In genomic region chr10:68955786-68956532, GRCh38 we compare ENCODE assay signal across 8 cellular contexts. TPM values are rescaled to one million over a fixed set of nuclear protein-coding genes. Genes with fewer than 3 reads are reported as not detected.
DNase-seq lines count a peak whose midpoint lies in the region; FAIRE-seq and TF ChIP-seq lines count a peak whose summit lies in the region.

Gene DDX21, plus strand, starts transcription at chr10:68956170. Its CDS starts 56 bp downstream, at chr10:68956226.

- H3K4me1 ChIP-seq in H9 (ENCODE audit: insufficient read depth, low read length) (no peaks in the 10 kb centered on the region), stomach smooth muscle (ENCODE audit: control insufficient read depth, insufficient read depth, low read length) (peaks cover 10% of the 10 kb centered on the region)

- H3T11ph ChIP-seq in H9 (ENCODE audit: low read length), result no peak within 1 kb of the TSS

- H3K79me2 ChIP-seq in H9 (ENCODE audit: insufficient read depth, low read length), result peaks cover 30% of the 10 kb centered on the region

- peak within 1 kb of the TSS; percentile 13 for H3K14ac ChIP-seq in H9 (ENCODE audit: insufficient read depth, low read length)

- peak within 1 kb of the TSS; percentile 90 for H2AFZ ChIP-seq in H9 (ENCODE audit: low read length)

- peak within 1 kb of the TSS; percentile 28 for H3K56ac ChIP-seq in H9 (ENCODE audit: insufficient read length, low read depth, low read length)

- H3K9me3 Mint-ChIP-seq in H9 (peaks cover 0 to 3% of the 10 kb centered on the region in 2 experiments; a peak in 3 of 5 replicates), neural crest cell (no peaks in the 10 kb centered on the region)

- H3K9me3 ChIP-seq in H9 (ENCODE audit: control insufficient read depth, low read depth, low read length), result no peaks in the 10 kb centered on the region
- no peaks in the 10 kb centered on the region for H3K9me3 ChIP-seq in stomach smooth muscle (ENCODE audit: control insufficient read depth in 2 of 2, low read length in 2 of 2)

- WGBS in H9 (ENCODE audit: extremely low coverage, insufficient read length, low lambda C conversion rate), result no CpG with 5 or more reads among the region's 57 CpGs

- no peak within 1 kb of the TSS; the same call in 1 of the 2 replicates for H3K4ac ChIP-seq in H9 (ENCODE audit: low read depth, low read length)

- TF ChIP-seq CTCF in H9 (conservative IDR thresholded peaks at IDR 0.05), result peak; percentile 70
- TF ChIP-seq CTCF in fibroblast of villous mesenchyme (IDR thresholded peaks at IDR 0.05; ENCODE audit: insufficient read depth, low read depth, low read length), result peak; percentile 57
- TF ChIP-seq CTCF in neural crest cell (conservative IDR thresholded peaks at IDR 0.05), result peak; percentile 74

- peak within 1 kb of the TSS; percentile 87 for H3K18ac ChIP-seq in H9 (ENCODE audit: insufficient read length, low read depth, low read length)

- H4K5ac ChIP-seq in H9 (ENCODE audit: insufficient read length, low read depth, low read length), result peak within 1 kb of the TSS; percentile 73

- DNase-seq in H9, result peak; percentile 89
- DNase-seq in M059J (ENCODE audit: low read depth), result peak; percentile 90
- peak; percentile 64 to 77 for DNase-seq in SHP77 (lab: John Stamatoyannopoulos, UW)
- DNase-seq in activated effector memory CD4-positive, alpha-beta T cell treated with anti-CD3 and anti-CD28 coated beads, Interleukin-2, amount 50 U/mL, for 16 hours, result peak; percentile 96
- peak; percentile 95 for DNase-seq in fibroblast of villous mesenchyme (ENCODE audit: low read depth)
- peak; percentile 72 for DNase-seq in neural crest cell (ENCODE audit: low read depth, low spot score)

- H3K23ac ChIP-seq in H9 (ENCODE audit: insufficient read length, low read depth, low read length), result no peak within 1 kb of the TSS

- H2BK12ac ChIP-seq in H9 (ENCODE audit: insufficient read length, low read depth, low read length), result no peak within 1 kb of the TSS

- no peak within 1 kb of the TSS for H2AK5ac ChIP-seq in H9 (ENCODE audit: insufficient read length, low read length)

- no peak within 1 kb of the TSS for H4K8ac ChIP-seq in H9 (replicated peaks; ENCODE audit: insufficient read length, low read depth, low read length)

- H3K27ac Mint-ChIP-seq in H9 (peak within 1 kb of the TSS; percentile 99 to 100 (median 99)), neural crest cell (ENCODE audit: unreplicated experiment) (peak within 1 kb of the TSS; percentile 98)

- H3K79me1 ChIP-seq in H9 (ENCODE audit: insufficient read depth, low read depth, low read length, poor library complexity, severe bottlenecking), result peaks cover 7% of the 10 kb centered on the region

- H2BK5ac ChIP-seq in H9 (ENCODE audit: insufficient read length, low read length), result peak within 1 kb of the TSS; percentile 90

- no peak within 1 kb of the TSS for H2BK20ac ChIP-seq in H9 (ENCODE audit: low read depth, low read length, poor library complexity, severe bottlenecking)

- no peaks in the 10 kb centered on the region for H4K20me1 ChIP-seq in H9 (ENCODE audit: control insufficient read depth, insufficient read depth, insufficient read length)

- H3K4me3 ChIP-seq in fibroblast of villous mesenchyme (ENCODE audit: low read depth, low read length), result peak within 1 kb of the TSS; percentile 98
- H3K4me3 ChIP-seq in stomach smooth muscle (ENCODE audit: low read length in 2 of 2), result peak within 1 kb of the TSS; percentile 98

- no peaks in the 10 kb centered on the region for H3K27me3 ChIP-seq in H9 (ENCODE audit: insufficient read depth, low read length)
- no peaks in the 10 kb centered on the region for H3K27me3 ChIP-seq in stomach smooth muscle (ENCODE audit: control insufficient read depth in 1 of 2, insufficient read depth in 2 of 2, low read length in 2 of 2)

- peak; percentile 82 for FAIRE-seq in G401.6 (lab: Jason Lieb, UNC)

- no peak within 1 kb of the TSS for H2BK120ac ChIP-seq in H9 (ENCODE audit: low read depth, low read length, poor library complexity, severe bottlenecking)

- peaks cover 8 to 9% of the 10 kb centered on the region in 2 donors for H3K36me3 ChIP-seq in stomach smooth muscle (ENCODE audit: control insufficient read depth in 2 of 2, insufficient read depth in 2 of 2, low read length in 2 of 2)

- H3K23me2 ChIP-seq in H9 (ENCODE audit: insufficient read length, low read depth, low read length, poor library complexity, severe bottlenecking), result peaks cover 13% of the 10 kb centered on the region

- H3K4me1 Mint-ChIP-seq in H9 (peaks cover 11 to 15% of the 10 kb centered on the region in 2 experiments), neural crest cell (peaks cover 25% of the 10 kb centered on the region)

- peak within 1 kb of the TSS; percentile 99 for H3K4me2 ChIP-seq in H9 (ENCODE audit: insufficient read depth, insufficient read length, low read length)

- H3K36me3 Mint-ChIP-seq in H9 (ENCODE audit: insufficient read depth in 1 of 3, low read depth in 3 of 3) (peaks cover 21 to 45% (median 22%) of the 10 kb centered on the region in 3 experiments), neural crest cell (ENCODE audit: low read depth) (peaks cover 4% of the 10 kb centered on the region)

- H4K91ac ChIP-seq in H9 (ENCODE audit: insufficient read length, low read depth, low read length), result no peak within 1 kb of the TSS

- H3K9ac ChIP-seq in H9 (ENCODE audit: extremely low read depth, insufficient read length, low read length) (peak within 1 kb of the TSS; percentile 60), stomach smooth muscle (ENCODE audit: low read length in 2 of 2) (peak within 1 kb of the TSS; percentile 87 to 99)

- peaks cover 2% of the 10 kb centered on the region for H3K27me3 Mint-ChIP-seq in H9 (ENCODE audit: low read depth)
- no peaks in the 10 kb centered on the region for H3K27me3 Mint-ChIP-seq in neural crest cell (ENCODE audit: low read depth)

- H3K4me3 Mint-ChIP-seq in H9 (peak within 1 kb of the TSS; percentile 99 to 100), neural crest cell (peak within 1 kb of the TSS; percentile 97)

- H2BK15ac ChIP-seq in H9 (ENCODE audit: low read depth, low read length), result no peak within 1 kb of the TSS

- H3K27ac ChIP-seq in H9 (ENCODE audit: insufficient read length, low read depth, low read length), result peak within 1 kb of the TSS; percentile 77
- H3K27ac ChIP-seq in stomach smooth muscle (ENCODE audit: low read length), result peak within 1 kb of the TSS; percentile 87

RNA-seq across cellular contexts. Expression of gene DDX21, which starts in this region (rescaled TPM):
- total RNA-seq in H9 (2021) (180 TPM in 2 replicates), fibroblast of villous mesenchyme (61.8 and 84.6 TPM in 2 replicates), neural crest cell (67.2 and 70.7 TPM in 2 replicates)
- 40.4 and 51.9 TPM in 2 replicates for total RNA-seq in M059J (2014; rRNA removed; shearing (Covaris generic))

Comparison
In these comparisons a context has a peak if more than half of its experiments do, and no peak if none do; other contexts are left out.
1. Peak in every context shown above with its lines: DNase-seq, H3K4me3 ChIP-seq and H3K27ac ChIP-seq.